Comparison of ENCODE assay signal across 29 cellular contexts in the genomic region with DNA sequence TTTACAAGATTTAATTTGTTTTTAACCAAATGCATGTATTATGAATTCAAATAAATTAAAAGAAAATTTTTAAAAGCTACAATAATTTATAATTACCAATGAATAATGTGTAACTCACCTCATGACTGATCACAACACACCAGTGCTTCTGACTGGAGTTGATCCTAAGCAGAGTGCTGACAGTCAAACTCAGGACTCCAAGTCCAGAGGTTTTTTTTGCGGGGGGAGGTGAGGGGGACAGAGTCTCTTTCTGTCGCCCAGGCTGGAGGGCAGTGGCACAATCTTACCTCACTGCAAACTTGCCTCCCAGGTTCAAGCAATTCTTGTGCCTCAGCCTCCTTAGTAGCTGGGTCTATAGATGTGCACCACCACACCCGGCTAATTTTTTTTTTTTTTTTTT.
"Had no signal": no experiment of that assay in that cellular context is flagged by ENCODE, and none has a peak within 500 bp of the region (broad histone marks: within the 10 kb centered on the region; RNA-seq: fewer than 3 reads in every experiment).

No MANE protein-coding gene starts in this region.

- H3K4me1 ChIP-seq: left lung, lower lobe of right lung, right atrium auricular region, sigmoid colon, tibial nerve, uterus had no signal

- H3K9me3 Mint-ChIP-seq: naive thymus-derived CD8-positive, alpha-beta T cell; nephron; neural crest cell; stimulated activated memory B cell treated with anti-CD40 and anti-IgM and Interleukin-4, amounts not matched to agents 10 μg/mL and 1 μg/mL and 100 μg/mL, for 72 hours; stimulated activated naive CD8-positive, alpha-beta T cell treated with anti-CD3 and anti-CD28 coated beads, Interleukin-15, amount 100 ng/mL, for 72 hours; type B pancreatic cell had no signal

- H3K36me3 ChIP-seq: left lung, lower lobe of right lung, neutrophil, ovary, right atrium auricular region, sigmoid colon, tibial nerve, uterus had no signal

- H3K4me3 Mint-ChIP-seq: nephron, neural crest cell, type B pancreatic cell had no signal

- H3K27me3 ChIP-seq: left lung, neutrophil, ovary, right atrium auricular region, sigmoid colon, tibial nerve, uterus had no signal

- FAIRE-seq: keratinocyte had no signal

- ATAC-seq: left cardiac atrium; left lung; lower lobe of right lung; naive thymus-derived CD8-positive, alpha-beta T cell; stimulated activated memory B cell treated with anti-CD40 and anti-IgM and Interleukin-4, amounts not matched to agents 10 μg/mL and 1 μg/mL and 100 μg/mL, for 72 hours; stimulated activated naive CD8-positive, alpha-beta T cell treated with anti-CD3 and anti-CD28 coated beads, Interleukin-15, amount 100 ng/mL, for 72 hours had no signal

- H3K27me3 Mint-ChIP-seq: naive thymus-derived CD8-positive, alpha-beta T cell; progenitor cell of endocrine pancreas; stimulated activated memory B cell treated with anti-CD40 and anti-IgM and Interleukin-4, amounts not matched to agents 10 μg/mL and 1 μg/mL and 100 μg/mL, for 72 hours; stimulated activated naive CD8-positive, alpha-beta T cell treated with anti-CD3 and anti-CD28 coated beads, Interleukin-15, amount 100 ng/mL, for 72 hours; type B pancreatic cell had no signal

- H3K27ac Mint-ChIP-seq: nephron; progenitor cell of endocrine pancreas; stimulated activated memory B cell treated with anti-CD40 and anti-IgM and Interleukin-4, amounts not matched to agents 10 μg/mL and 1 μg/mL and 100 μg/mL, for 72 hours; stimulated activated naive CD8-positive, alpha-beta T cell treated with anti-CD3 and anti-CD28 coated beads, Interleukin-15, amount 100 ng/mL, for 72 hours; type B pancreatic cell had no signal

- H3K4me3 ChIP-seq: left lung, lower lobe of right lung, ovary, right atrium auricular region, sigmoid colon, smooth muscle cell, tibial nerve, uterus had no signal

- H3K4me2 ChIP-seq: smooth muscle cell had no signal

- DNase-seq: hippocampal formation; kidney glomerular epithelial cell; left cardiac atrium; left lung; lower lobe of right lung; mammary epithelial cell; mesenchymal stem cell; naive thymus-derived CD8-positive, alpha-beta T cell; occipital lobe; ovary; sigmoid colon; stimulated activated CD4-positive, alpha-beta T cell treated with anti-CD3 and anti-CD28 coated beads, Interleukin-1b, Interleukin-23, amount 100 ng/mL, for 48 hours; stimulated activated CD4-positive, alpha-beta T cell treated with anti-CD3 and anti-CD28 coated beads, Interleukin-2, amount 100 ng/mL, for 48 hours; stimulated activated CD4-positive, alpha-beta T cell treated with anti-CD3 and anti-CD28 coated beads, Interleukin-4, amount 100 ng/mL, for 4 hours; stimulated activated CD8-positive, alpha-beta memory T cell treated with anti-CD3 and anti-CD28 coated beads, Interleukin-4, amount 100 ng/mL, for 48 hours; stimulated activated naive CD4-positive, alpha-beta T cell treated with Interleukin-2 at 50 U/mL for 16 hours; stimulated activated naive CD8-positive, alpha-beta T cell treated with anti-CD3 and anti-CD28 coated beads, Interleukin-15, amount 100 ng/mL, for 72 hours; substantia nigra; uterus had no signal

- H3K9me3 ChIP-seq: left lung, lower lobe of right lung, neutrophil, ovary, right atrium auricular region, sigmoid colon, tibial nerve, uterus had no signal

- H3K27ac ChIP-seq: left lung, lower lobe of right lung, neutrophil, ovary, right atrium auricular region, sigmoid colon, tibial nerve, uterus had no signal
